Comparison of ENCODE assay signal across 8 cellular contexts in genomic region chr12:10716704-10717315, GRCh38. TPM values are rescaled to one million over a fixed set of nuclear protein-coding genes. Genes with fewer than 3 reads are reported as not detected.
DNase-seq lines count a peak whose midpoint lies in the region; ATAC-seq and TF ChIP-seq lines count a peak whose summit lies in the region.
"Had no signal": no experiment of that assay in that cellular context is flagged by ENCODE, and none has a peak within 500 bp of the region (broad histone marks: within the 10 kb centered on the region; RNA-seq: fewer than 3 reads in every experiment).

No MANE protein-coding gene starts in this region.

- peak overlapping the region; percentile 25; the same call in 1 of the 3 replicates for H2BK15ac ChIP-seq in IMR-90 (ENCODE audit: low read depth, low read length)

- no CpG with 5 or more reads among the region's 6 CpGs for WGBS in IMR-90 (ENCODE audit: extremely low coverage in 2 of 2, insufficient read length in 1 of 2), 2 experiments
- WGBS in thyroid gland, 2 donors, result 69 to 71% methylated on average over 6 of the region's 6 CpGs

- no peaks in the 10 kb centered on the region for H3K9me3 Mint-ChIP-seq in brain

- peaks cover 58% of the 10 kb centered on the region for H3K4me1 Mint-ChIP-seq in brain

- peak overlapping the region in 1 of 2 experiments; percentile 79; a peak in 2 of 4 replicates for H4K8ac ChIP-seq in IMR-90 (ENCODE audit: low read depth in 2 of 2, low read length in 2 of 2)

- H3K18ac ChIP-seq in IMR-90 (ENCODE audit: low read depth, low read length), result peak overlapping the region; percentile 58; the same call in 1 of the 2 replicates

- H2AK5ac ChIP-seq in IMR-90 (ENCODE audit: low read depth, low read length), result peak overlapping the region; percentile 68; the same call in 1 of the 2 replicates

- in situ Hi-C loops in IMR-90 (cut with MboI; ENCODE audit: low sequenced_read_pairs) (no loop called here), GM13976 (cut with MboI; ENCODE audit: low sequenced_read_pairs, unreplicated experiment) (no loop called here)

- peaks cover 5% of the 10 kb centered on the region; the same call in 1 of the 2 replicates for H3K4me1 ChIP-seq in IMR-90 (ENCODE audit: control insufficient read depth, insufficient read depth, low read length)
- H3K4me1 ChIP-seq in thyroid gland, result peaks cover 19 to 46% of the 10 kb centered on the region in 2 donors

- BruUV-seq in IMR-90 (replicated peaks; lab: Mats Ljungman, UMichigan), result no TSS peak

- POLR2A ChIA-PET in IMR-90 (lab: Charles Lee; ENCODE audit: unreplicated experiment), result no interaction called here

- peak overlapping the region; percentile 56; the same call in 1 of the 2 replicates for H4K5ac ChIP-seq in IMR-90 (ENCODE audit: low read depth, low read length)

- TF ChIP-seq RAD21 in IMR-90 (IDR thresholded peaks at IDR 0.05; ENCODE audit: low read length), result peak; percentile 9; the same call in 1 of the 2 replicates

- DNase-seq in IMR-90, result peak; percentile 92
- peak; percentile 67 to 82 for DNase-seq in left colon
- DNase-seq in thyroid gland, result peak; percentile 39 to 45
- no peak for DNase-seq in GM13976 (ENCODE audit: low spot score)
- DNase-seq in NCI-H1930 (lab: John Stamatoyannopoulos, UW), result no peak

- intact Hi-C loops in IMR-90 (cut with micrococcal nuclease), result loop anchor here (2.0 kb wide), 1 partner anchor 104 kb away; the partner anchor contains the start of gene MAGOHB
- intact Hi-C loops in left colon (cut with DNase I, micrococcal nuclease), result no loop called here
- intact Hi-C loops in thyroid gland (cut with DNase I), result no loop called here

- no peaks in the 10 kb centered on the region for H3K9me3 ChIP-seq in IMR-90 (ENCODE audit: control insufficient read depth, insufficient read depth, low read length)
- no peaks in the 10 kb centered on the region for H3K9me3 ChIP-seq in thyroid gland

- peak overlapping the region; percentile 11 to 97 (median 35) for H3K4me3 Mint-ChIP-seq in brain

- CTCF ChIA-PET in IMR-90 (lab: Yijun Ruan, JAX), result interaction anchor here (1.3 kb wide), 1 partner anchor 350 kb away, joined by 3 read pairs; no protein-coding TSS in a partner anchor

- peak overlapping the region; percentile 18 for H2AK9ac ChIP-seq in IMR-90 (replicated peaks; ENCODE audit: low read depth, low read length, poor library complexity)

- peak overlapping the region; percentile 46 for H3K23ac ChIP-seq in IMR-90 (ENCODE audit: low read depth, low read length)

- peak overlapping the region; percentile 64; the same call in 1 of the 2 replicates for H3K27ac ChIP-seq in IMR-90 (ENCODE audit: insufficient read depth, low read length)
- H3K27ac ChIP-seq in thyroid gland, result peak overlapping the region; percentile 31 to 52 (median 47)
- H3K27ac ChIP-seq: parathyroid adenoma had no signal

- H3K27me3 ChIP-seq in IMR-90 (ENCODE audit: control insufficient read depth, insufficient read depth, low read length) (no peaks in the 10 kb centered on the region), thyroid gland (no peaks in the 10 kb centered on the region)

- peaks cover 25% of the 10 kb centered on the region for H3K36me3 Mint-ChIP-seq in brain

- H3K9me1 ChIP-seq in IMR-90 (ENCODE audit: insufficient read depth, low read length), result peaks cover 6% of the 10 kb centered on the region

- peak overlapping the region; percentile 52; the same call in 1 of the 2 replicates for H3K9ac ChIP-seq in IMR-90 (ENCODE audit: low read depth, low read length)
- H3K9ac ChIP-seq: parathyroid adenoma had no signal

- peaks cover 17% of the 10 kb centered on the region for H3K36me3 ChIP-seq in IMR-90 (ENCODE audit: control insufficient read depth, insufficient read depth, low read length)
- peaks cover 32 to 36% of the 10 kb centered on the region in 2 donors for H3K36me3 ChIP-seq in thyroid gland

- H3K4me2 ChIP-seq in IMR-90 (ENCODE audit: low read depth, low read length), result peak overlapping the region; percentile 72

- H2BK5ac ChIP-seq in IMR-90 (ENCODE audit: low read depth, low read length, poor library complexity, severe bottlenecking), result peak overlapping the region; percentile 91

- H3K4ac ChIP-seq in IMR-90 (ENCODE audit: low read depth, low read length), result peak overlapping the region; percentile 87

- dilution Hi-C loops in IMR-90 (cut with HindIII; ENCODE audit: low sequenced_read_pairs, unreplicated experiment), result no loop called here

- H2AFZ ChIP-seq in IMR-90 (replicated peaks; ENCODE audit: low read length, poor library complexity), result peak overlapping the region; percentile 70
- H2AFZ ChIP-seq: parathyroid adenoma had no signal

- H4K91ac ChIP-seq in IMR-90 (ENCODE audit: insufficient read depth, low read depth, low read length), result peak overlapping the region; percentile 53; the same call in 1 of the 2 replicates

- ATAC-seq in IMR-90 (ENCODE audit: low read depth) (peak; percentile 76), left colon (peak; percentile 82), HG02763 (IDR thresholded peaks at IDR 0.05; ENCODE audit: unreplicated experiment) (no peak)

- H4K20me1 ChIP-seq in IMR-90 (ENCODE audit: insufficient read depth, low read length), result peaks cover 23% of the 10 kb centered on the region

- peak overlapping the region; percentile 12 to 97 (median 71) for H3K27ac Mint-ChIP-seq in brain

- H3K4me3 ChIP-seq in IMR-90 (ENCODE audit: insufficient read depth, low read depth, low read length) (peak overlapping the region; percentile 22; the same call in 1 of the 2 replicates), thyroid gland (replicated peaks in 1 of 3) (no peak overlapping the region)

- H2BK20ac ChIP-seq in IMR-90 (ENCODE audit: low read depth, low read length), result peak overlapping the region; percentile 60; the same call in 1 of the 2 replicates

- peaks cover 3% of the 10 kb centered on the region for H3K27me3 Mint-ChIP-seq in brain

- H2BK120ac ChIP-seq in IMR-90 (ENCODE audit: low read depth, low read length), result peak overlapping the region; percentile 78

- TF ChIP-seq POLR2A in IMR-90 (IDR thresholded peaks at IDR 0.05; ENCODE audit: low read depth, low read length), result peak; percentile 22; the same call in 1 of the 2 replicates
- peak in 1 of 2 donors; percentile 24 for TF ChIP-seq POLR2A in thyroid gland (IDR thresholded peaks at IDR 0.05)

- 0 out of 2 replicates have a peak overlapping the region, but pooled peaks have one; percentile 57 for H3K56ac ChIP-seq in IMR-90 (ENCODE audit: extremely low read depth, insufficient read depth, low read length)

- peaks cover 13 to 42% of the 10 kb centered on the region in 2 experiments for H3K79me1 ChIP-seq in IMR-90 (ENCODE audit: low read depth in 1 of 2, low read length in 2 of 2)

- peak overlapping the region; percentile 75 for H3K14ac ChIP-seq in IMR-90 (replicated peaks; ENCODE audit: low read depth, low read length)

- no peak for TF ChIP-seq CTCF in IMR-90 (conservative IDR thresholded peaks at IDR 0.05; ENCODE audit: low read depth, low read length)
- TF ChIP-seq CTCF in brain (conservative IDR thresholded peaks at IDR 0.05), result no peak
- TF ChIP-seq CTCF in thyroid gland (IDR thresholded peaks at IDR 0.05), result no peak
- no peak for TF ChIP-seq CTCF in GM13976 (IDR thresholded peaks at IDR 0.05; ENCODE audit: borderline replicate concordance, control extremely low read depth, extremely low read depth, insufficient read depth, missing control alignments)

TF ChIP-seq in IMR-90, 13 proteins besides CTCF, POLR2A, EP300 and RAD21 (continues in another document):
- no peak for TF ChIP-seq RFX5 (IDR thresholded peaks at IDR 0.05; ENCODE audit: low read depth, low read length)
- no peak for TF ChIP-seq SMC3 (IDR thresholded peaks at IDR 0.05; ENCODE audit: low read depth, low read length)
- TF ChIP-seq MXI1 (IDR thresholded peaks at IDR 0.05; ENCODE audit: borderline replicate concordance, low read depth, low read length), result peak; percentile 66; the same call in 1 of the 2 replicates
- no peak for TF ChIP-seq CEBPB (IDR thresholded peaks at IDR 0.05; ENCODE audit: low read depth, low read length)
- no peak for TF ChIP-seq ELK1 (IDR thresholded peaks at IDR 0.05; ENCODE audit: borderline replicate concordance, low read depth, low read length)
- TF ChIP-seq MAZ (IDR thresholded peaks at IDR 0.05; ENCODE audit: borderline replicate concordance, low read depth, low read length), result peak; percentile 94
- TF ChIP-seq MAFK (IDR thresholded peaks at IDR 0.05; ENCODE audit: low read depth, low read length), result no peak
- TF ChIP-seq, protein P1, sequence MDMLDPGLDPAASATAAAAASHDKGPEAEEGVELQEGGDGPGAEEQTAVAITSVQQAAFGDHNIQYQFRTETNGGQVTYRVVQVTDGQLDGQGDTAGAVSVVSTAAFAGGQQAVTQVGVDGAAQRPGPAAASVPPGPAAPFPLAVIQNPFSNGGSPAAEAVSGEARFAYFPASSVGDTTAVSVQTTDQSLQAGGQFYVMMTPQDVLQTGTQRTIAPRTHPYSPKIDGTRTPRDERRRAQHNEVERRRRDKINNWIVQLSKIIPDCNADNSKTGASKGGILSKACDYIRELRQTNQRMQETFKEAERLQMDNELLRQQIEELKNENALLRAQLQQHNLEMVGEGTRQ (IDR thresholded peaks at IDR 0.05; ENCODE audit: low read depth, low read length), result no peak
- TF ChIP-seq BHLHE40 (IDR thresholded peaks at IDR 0.05; ENCODE audit: low read depth, low read length), result peak; percentile 70
- TF ChIP-seq NFE2L2 (IDR thresholded peaks at IDR 0.05; ENCODE audit: low read depth, low read length), result no peak

RNA-seq across cellular contexts. Expression of gene YBX3, which starts 6.3 kb away (rescaled TPM):
- total RNA-seq in IMR-90 (2012; rRNA removed) (33.7 and 60.8 TPM in 2 replicates), left colon (100 to 1,000 TPM; 140 to 146 TPM), thyroid gland (100 to 1,000 TPM; 123 to 351 (median 233) TPM)
- polyA plus RNA-seq in IMR-90 (2012; rRNA removed) (131 and 132 TPM in 2 replicates), brain (ENCODE audit: insufficient read depth, low read depth, low replicate concordance) (22.8 TPM)
- polyA plus RNA-seq in IMR-90 (2012; cell fraction: cytosol; rRNA removed), result 188 and 191 TPM in 2 replicates
- 232 and 587 TPM in 2 replicates for polyA plus RNA-seq in IMR-90 (2012; cell fraction: nucleus; rRNA removed; ENCODE audit: low replicate concordance)

RNA-seq across cellular contexts. Expression of gene STYK1, which starts 43.0 kb away (rescaled TPM):
- total RNA-seq in IMR-90 (2012; rRNA removed) (0.72 and 1.1 TPM in 2 replicates), left colon (10 to 100 TPM; 36.3 to 41.9 TPM), thyroid gland (under 1 TPM in 1 of 4 donors, not detected in 3; 0.40 TPM)
- polyA plus RNA-seq in IMR-90 (2012; rRNA removed) (0.34 and 0.36 TPM in 2 replicates), brain (ENCODE audit: insufficient read depth, low read depth, low replicate concordance) (0.17 TPM)
- polyA plus RNA-seq in IMR-90 (2012; cell fraction: cytosol; rRNA removed), result 0.15 and 0.21 TPM in 2 replicates
- 0.18 and 0.36 TPM in 2 replicates for polyA plus RNA-seq in IMR-90 (2012; cell fraction: nucleus; rRNA removed; ENCODE audit: low replicate concordance)

Comparison
In these comparisons a context has a peak if more than half of its experiments do, and no peak if none do; other contexts are left out.
1. DNase-seq: peak in IMR-90 (single experiment), left colon (2 of 2) and thyroid gland (2 of 2); none in GM13976 (single experiment) and NCI-H1930 (0 of 2).
2. RNA of gene STYK1, which starts 43.0 kb away (total RNA-seq): 36.3 to 41.9 TPM in left colon; 0.72 to 1.1 TPM in IMR-90 and 0.40 TPM in thyroid gland; every median in the first group is over 10 times any median in the second.